8 cellular contexts compared by ENCODE assay signal in genomic region chr19:14529254-14530004, GRCh38. TPM values are rescaled to one million over a fixed set of nuclear protein-coding genes. Genes with fewer than 3 reads are reported as not detected.
A peak's percentile ranks its signal among the peaks of the same experiment; 100 is the strongest.
DNase-seq lines count a peak whose midpoint lies in the region; ATAC-seq, FAIRE-seq and TF ChIP-seq lines count a peak whose summit lies in the region.

Gene TECR (plus strand): TSS chr19:14529594. CDS start chr19:14529697, 103 bp downstream.

- H3K4me1 ChIP-seq in iPS-20b (ENCODE audit: insufficient read depth, low read length) (no peaks in the 10 kb centered on the region), small intestine (ENCODE audit: control insufficient read depth in 2 of 2, insufficient read depth in 1 of 2, low read depth in 1 of 2, low read length in 1 of 2) (peaks cover 0 to 3% of the 10 kb centered on the region in 2 donors)

- H3K4me3 ChIP-seq in AG04449 (ENCODE audit: low read depth, low read length): peak within 1 kb of the TSS; percentile 98
- H3K4me3 ChIP-seq in WI38 (ENCODE audit: low read depth, low read length): peak within 1 kb of the TSS; percentile 97
- peak within 1 kb of the TSS; percentile 71 for H3K4me3 ChIP-seq in bronchial epithelial cell (ENCODE audit: low read depth, low read length)
- peak within 1 kb of the TSS; percentile 98 for H3K4me3 ChIP-seq in iPS-20b (ENCODE audit: low read length)
- peak within 1 kb of the TSS; percentile 62 to 67 for H3K4me3 ChIP-seq in small intestine (ENCODE audit: low read depth in 1 of 2, low read length in 2 of 2)

- DNase-seq in AG04449 (ENCODE audit: low read depth, low spot score) (peak; percentile 98), NCI-H2227 treated with DMSO at 0.1 percent for 48 hours (lab: John Stamatoyannopoulos, UW) (peak; percentile 97), bronchial epithelial cell (ENCODE audit: low read depth) (peak; percentile 99), small intestine (peak; percentile 100)

- WGBS in small intestine, 3 donors: 0 to 1% (median 0%) methylated on average over 55 to 59 of the region's 59 CpGs

- POLR2A ChIA-PET in AG04449 (lab: Yijun Ruan, JAX): no interaction called here

- ATAC-seq in GM18907 (IDR thresholded peaks at IDR 0.05; ENCODE audit: unreplicated experiment) (peak; percentile 93), HG03159 (IDR thresholded peaks at IDR 0.05; ENCODE audit: unreplicated experiment) (peak; percentile 91)

- H3K9me3 ChIP-seq in iPS-20b (ENCODE audit: insufficient read depth, low read depth, low read length) (no peaks in the 10 kb centered on the region), small intestine (ENCODE audit: control insufficient read depth, low read depth) (no peaks in the 10 kb centered on the region)

- H3K36me3 ChIP-seq in bronchial epithelial cell (ENCODE audit: control insufficient read depth, insufficient read depth, low read length) (no peaks in the 10 kb centered on the region), iPS-20b (ENCODE audit: insufficient read depth, low read depth, low read length) (no peaks in the 10 kb centered on the region), small intestine (ENCODE audit: control insufficient read depth in 2 of 2, insufficient read depth in 2 of 2, low read length in 2 of 2) (peaks cover 0 to 3% of the 10 kb centered on the region in 2 donors)

- H3K27ac ChIP-seq in iPS-20b (ENCODE audit: low read length): peak within 1 kb of the TSS; percentile 85
- peak within 1 kb of the TSS; percentile 88 to 99 for H3K27ac ChIP-seq in small intestine (ENCODE audit: low read depth in 1 of 2, low read length in 1 of 2)

- peak within 1 kb of the TSS; percentile 92 for H3K9ac ChIP-seq in iPS-20b (ENCODE audit: low read depth, low read length)

- no peak for FAIRE-seq in bronchial epithelial cell (lab: Jason Lieb, UNC)
- FAIRE-seq in small intestine (lab: Jason Lieb, UNC): no peak

- TF ChIP-seq CTCF in AG04449 (IDR thresholded peaks at IDR 0.05; ENCODE audit: insufficient read depth, low read length, missing control alignments) (no peak), WI38 (IDR thresholded peaks at IDR 0.05; ENCODE audit: low read depth, low read length) (no peak), bronchial epithelial cell (IDR thresholded peaks at IDR 0.05; ENCODE audit: insufficient read depth, low read length, severe bottlenecking) (no peak)

- CTCF ChIA-PET in AG04449 (lab: Yijun Ruan, JAX): interaction anchor here (0.8 to 4.8 kb wide), 2 partner anchors 9 to 26 kb away, joined by 3 to 22 read pairs; no protein-coding TSS in a partner anchor

- H3K27me3 ChIP-seq in bronchial epithelial cell (ENCODE audit: control insufficient read depth, insufficient read depth, low read length): no peaks in the 10 kb centered on the region
- H3K27me3 ChIP-seq in iPS-20b (ENCODE audit: insufficient read depth, low read length): no peaks in the 10 kb centered on the region
- no peaks in the 10 kb centered on the region for H3K27me3 ChIP-seq in small intestine (ENCODE audit: control insufficient read depth in 2 of 2, insufficient read depth in 2 of 2, low read length in 2 of 2)

RNA-seq across cellular contexts. Expression of gene TECR, which starts in this region (rescaled TPM):
- total RNA-seq in bronchial epithelial cell: 20.0 and 46.3 TPM in 2 replicates
- 100 to 1,000 TPM; 147 to 234 (median 165) TPM for polyA plus RNA-seq in small intestine

Comparison
In these comparisons a context has a peak if more than half of its experiments do, and no peak if none do; other contexts are left out.
1. Peak in every context shown above with its lines: DNase-seq, ATAC-seq, H3K4me3 ChIP-seq and H3K27ac ChIP-seq.